23 cellular contexts compared by ENCODE assay signal in genomic region chr1:166819982-166820381, GRCh38.
"Had no signal": no experiment of that assay in that cellular context is flagged by ENCODE, and none has a peak within 500 bp of the region (broad histone marks: within the 10 kb centered on the region; RNA-seq: fewer than 3 reads in every experiment).

No MANE protein-coding gene starts in this region.

- H3K4me3 ChIP-seq: coronary artery, esophagus squamous epithelium, gastrocnemius medialis, heart right ventricle, left lung, lower lobe of right lung, mucosa of descending colon had no signal

- H3K4me1 ChIP-seq: esophagus squamous epithelium, gastrocnemius medialis, left lung, lower lobe of right lung had no signal

- H3K27ac ChIP-seq: coronary artery, epithelial cell of prostate, esophagus squamous epithelium, gastrocnemius medialis, heart right ventricle, left lung, lower lobe of right lung had no signal

- H3K36me3 ChIP-seq: esophagus squamous epithelium, gastrocnemius medialis, heart right ventricle, left lung, lower lobe of right lung had no signal

- H3K27me3 ChIP-seq: gastrocnemius medialis, left lung had no signal

- DNase-seq: dermis blood vessel endothelial cell; effector CD8-positive, alpha-beta T cell; effector memory CD8-positive, alpha-beta T cell; endodermal cell; erythroblast; esophagus squamous epithelium; foreskin fibroblast; foreskin melanocyte; gastrocnemius medialis; glutamatergic neuron; head of caudate nucleus; heart right ventricle; hippocampal formation; left cardiac atrium; left lung; left ventricle myocardium superior; lower lobe of right lung; mesenchymal stem cell; mucosa of descending colon; naive B cell; naive thymus-derived CD8-positive, alpha-beta T cell had no signal

- ATAC-seq: effector memory CD8-positive, alpha-beta T cell; gastrocnemius medialis; heart right ventricle; left cardiac atrium; left lung; left ventricle myocardium superior; lower lobe of right lung; mucosa of descending colon; naive thymus-derived CD8-positive, alpha-beta T cell had no signal

- H3K9me3 ChIP-seq: gastrocnemius medialis had no signal
